In the genomic region with DNA sequence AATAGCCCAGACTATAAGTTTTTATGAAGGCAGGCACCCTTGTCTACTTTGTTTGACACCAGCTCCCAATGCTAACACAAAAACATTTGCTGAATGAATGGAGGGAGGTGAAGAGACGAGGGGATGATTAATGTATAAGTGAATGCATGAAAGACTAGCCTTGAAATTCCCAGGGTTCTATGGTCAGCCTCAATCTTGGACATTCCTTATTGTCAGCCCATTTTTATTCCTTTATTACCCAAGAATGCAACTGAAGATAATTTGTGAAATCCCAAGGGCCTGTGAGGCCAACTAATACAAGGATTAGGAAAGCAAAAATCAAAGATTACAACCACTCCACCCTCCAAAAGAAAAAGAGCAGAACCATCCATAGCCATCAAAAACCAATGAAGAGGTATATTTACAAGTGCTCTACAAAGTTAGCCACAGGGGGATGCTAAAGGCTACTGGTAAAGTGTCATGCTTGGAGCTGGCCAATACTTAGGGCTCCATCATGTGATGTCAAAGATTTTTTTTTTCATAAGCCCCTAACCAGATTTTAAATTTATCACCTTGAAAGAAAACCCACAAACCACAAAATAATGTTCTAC, we compare ENCODE assay signal across 14 cellular contexts. TPM values are rescaled to one million over a fixed set of nuclear protein-coding genes. Genes with fewer than 3 reads are reported as not detected.
DNase-seq lines count a peak whose midpoint lies in the region; ATAC-seq and TF ChIP-seq lines count a peak whose summit lies in the region.
"Had no signal": no experiment of that assay in that cellular context is flagged by ENCODE, and none has a peak within 500 bp of the region (broad histone marks: within the 10 kb centered on the region; RNA-seq: fewer than 3 reads in every experiment).

No MANE protein-coding gene starts in this region.

- H3K27ac ChIP-seq in C4-2B (no peak overlapping the region), lower lobe of right lung (no peak overlapping the region)

- no peaks in the 10 kb centered on the region for H3K36me3 Mint-ChIP-seq in natural killer cell

- peak; percentile 36 for TF ChIP-seq CTCF in C4-2B (conservative IDR thresholded peaks at IDR 0.05)
- TF ChIP-seq CTCF in choroid plexus epithelial cell (conservative IDR thresholded peaks at IDR 0.05; ENCODE audit: low read depth, low read length), result peak; percentile 74
- peak; percentile 22 for TF ChIP-seq CTCF in lower lobe of right lung (IDR thresholded peaks at IDR 0.05)
- no peak for TF ChIP-seq CTCF in natural killer cell (IDR thresholded peaks at IDR 0.05)

- ATAC-seq in lower lobe of right lung (no peak), HG03175 (IDR thresholded peaks at IDR 0.05; ENCODE audit: unreplicated experiment) (no peak), natural killer cell (no peak), GM18868 (IDR thresholded peaks at IDR 0.05; ENCODE audit: unreplicated experiment) (no peak)
- ATAC-seq: activated CD4-positive, alpha-beta T cell treated with anti-CD3 and anti-CD28 coated beads for 36 hours had no signal

- no peaks in the 10 kb centered on the region for H3K27me3 ChIP-seq in lower lobe of right lung (ENCODE audit: low read depth)

- no peak overlapping the region for H3K27ac Mint-ChIP-seq in natural killer cell
- H3K27ac Mint-ChIP-seq: activated CD4-positive, alpha-beta T cell treated with anti-CD3 and anti-CD28 coated beads for 36 hours had no signal

- peak; percentile 38 for TF ChIP-seq RAD21 in Ishikawa (IDR thresholded peaks at IDR 0.05; ENCODE audit: low read depth)

- H3K4me1 Mint-ChIP-seq in natural killer cell, result peaks cover 0 to 10% of the 10 kb centered on the region in 2 donors
- H3K4me1 Mint-ChIP-seq: activated CD4-positive, alpha-beta T cell treated with anti-CD3 and anti-CD28 coated beads for 36 hours; central memory CD8-positive, alpha-beta T cell had no signal

- H3K9me3 Mint-ChIP-seq in natural killer cell, result no peaks in the 10 kb centered on the region
- H3K9me3 Mint-ChIP-seq: central memory CD8-positive, alpha-beta T cell had no signal

- DNase-seq in choroid plexus epithelial cell (ENCODE audit: low read depth) (peak; percentile 63), lower lobe of right lung (no peak), natural killer cell (no peak)
- DNase-seq in effector CD4-positive, alpha-beta T cell, result no peak
- DNase-seq: activated CD4-positive, alpha-beta T cell treated with anti-CD3 and anti-CD28 coated beads for 36 hours; DND-41; NCI-H69; stimulated activated CD4-positive, alpha-beta T cell treated with anti-CD3 and anti-CD28 coated beads, Interleukin-1b, Interleukin-23, amount 100 ng/mL, for 48 hours had no signal

- no peaks in the 10 kb centered on the region for H3K9me3 ChIP-seq in lower lobe of right lung

- intact Hi-C loops in lower lobe of right lung (cut with DNase I), result no loop called here
- intact Hi-C loops in natural killer cell (cut with micrococcal nuclease), result no loop called here

- H3K27me3 Mint-ChIP-seq in natural killer cell (ENCODE audit: low read depth in 2 of 2), result peaks cover 0 to 4% of the 10 kb centered on the region in 2 donors
- H3K27me3 Mint-ChIP-seq: activated CD4-positive, alpha-beta T cell treated with anti-CD3 and anti-CD28 coated beads for 36 hours had no signal

- no peaks in the 10 kb centered on the region for H3K36me3 ChIP-seq in lower lobe of right lung

- no peak overlapping the region for H3K4me3 ChIP-seq in choroid plexus epithelial cell (ENCODE audit: low read depth, low read length)
- no peak overlapping the region for H3K4me3 ChIP-seq in lower lobe of right lung
- H3K4me3 ChIP-seq: lung had no signal

- H3K4me3 Mint-ChIP-seq in natural killer cell, result no peak overlapping the region
- H3K4me3 Mint-ChIP-seq: activated CD4-positive, alpha-beta T cell treated with anti-CD3 and anti-CD28 coated beads for 36 hours; central memory CD8-positive, alpha-beta T cell had no signal

- peaks cover 8% of the 10 kb centered on the region for H3K4me1 ChIP-seq in lower lobe of right lung

- no peak for TF ChIP-seq EP300 in Ishikawa (IDR thresholded peaks at IDR 0.05; ENCODE audit: borderline replicate concordance)

TF ChIP-seq in Ishikawa, 13 proteins besides CTCF, POLR2A, EP300 and RAD21:
- no peak for TF ChIP-seq TAF1 (IDR thresholded peaks at IDR 0.05; ENCODE audit: low read depth)

RNA-seq across cellular contexts. Expression of gene ASAH2, which starts 40.0 kb away (rescaled TPM):
- total RNA-seq in lower lobe of right lung (not detected), natural killer cell (1 to 10 TPM in 2 of 3 donors, under 1 TPM in 1; 0.79 to 3.4 (median 2.9) TPM)
